Comparison of ENCODE assay signal across 17 cellular contexts in genomic region chr16:29198231-29198630, GRCh38.
"Had no signal": no experiment of that assay in that cellular context is flagged by ENCODE, and none has a peak within 500 bp of the region (broad histone marks: within the 10 kb centered on the region; RNA-seq: fewer than 3 reads in every experiment).

No MANE protein-coding gene starts in this region.

- H3K4me2 ChIP-seq: hepatocyte had no signal

- FAIRE-seq: keratinocyte had no signal

- H3K79me2 ChIP-seq: hepatocyte had no signal

- H3K27ac ChIP-seq: dorsolateral prefrontal cortex, VCaP had no signal

- H3K4me3 ChIP-seq: dorsolateral prefrontal cortex, hepatocyte, tibial artery had no signal

- H3K27me3 ChIP-seq: dorsolateral prefrontal cortex, hepatocyte, tibial artery had no signal

- DNase-seq: activated CD4-positive, alpha-beta T cell treated with anti-CD3 and anti-CD28 coated beads for 1 hour; activated CD4-positive, alpha-beta T cell treated with anti-CD3 and anti-CD28 coated beads, Interleukin-2, amount 50 U/mL, for 4 hours; activated effector memory CD4-positive, alpha-beta T cell treated with Interleukin-2 at 50 U/mL for 16 hours; activated naive CD4-positive, alpha-beta T cell treated with anti-CD3 and anti-CD28 coated beads, Interleukin-2, amount 50 U/mL, for 16 hours; activated T-cell treated with anti-CD3 and anti-CD28 coated beads, Interleukin-2, amount 50 U/mL, for 4 hours; erythroblast; naive thymus-derived CD4-positive, alpha-beta T cell; stimulated activated CD4-positive, alpha-beta T cell treated with anti-CD3 and anti-CD28 coated beads, Interleukin-15, amount 100 ng/mL, for 24 hours; stimulated activated CD4-positive, alpha-beta T cell treated with anti-CD3 and anti-CD28 coated beads, Interleukin-4, amount 100 ng/mL, for 1 hour; stimulated activated naive B cell treated with anti-CD40 and anti-IgM and Interleukin-4, amounts not matched to agents 10 μg/mL and 1 μg/mL and 100 μg/mL, for 72 hours had no signal

- ATAC-seq: activated T-cell treated with anti-CD3 and anti-CD28 coated beads, Interleukin-2, amount 50 U/mL, for 4 hours; left lobe of liver; naive thymus-derived CD4-positive, alpha-beta T cell; SK-N-SH treated with all-trans-retinoic acid at 6 μM for 48 hours; stimulated activated naive B cell treated with anti-CD40 and anti-IgM and Interleukin-4, amounts not matched to agents 10 μg/mL and 1 μg/mL and 100 μg/mL, for 72 hours had no signal

- H2AFZ ChIP-seq: hepatocyte had no signal

- H3K36me3 ChIP-seq: tibial artery had no signal

- H3K9me3 ChIP-seq: tibial artery had no signal
